In the genomic region with DNA sequence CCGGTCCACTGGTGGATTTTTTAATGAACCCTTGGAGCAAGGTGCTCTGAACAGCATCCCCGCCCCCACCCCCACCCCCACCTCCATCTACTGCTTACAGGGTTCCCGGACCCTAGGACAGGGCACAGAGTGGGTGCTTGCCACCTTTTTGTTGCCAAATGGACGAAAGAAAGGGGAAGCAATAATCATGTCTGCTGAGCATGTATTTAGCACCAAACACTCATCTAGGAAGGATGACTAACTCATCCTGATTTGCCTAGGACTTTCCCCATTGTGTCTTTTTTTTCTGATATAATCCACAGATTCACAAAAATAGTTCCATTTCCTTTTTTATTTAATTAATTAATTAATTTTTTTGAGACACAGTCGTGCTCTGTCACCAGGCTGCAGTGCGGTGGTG, we compare ENCODE assay signal across 1 cellular context.
TF ChIP-seq lines count a peak whose summit lies in the region.

No MANE protein-coding gene starts in this region.

TF ChIP-seq in endothelial cell of umbilical vein, 7 proteins besides CTCF, POLR2A, EP300 and RAD21:
- no peak for TF ChIP-seq GATA2 (IDR thresholded peaks at IDR 0.05; ENCODE audit: insufficient read depth, insufficient read length, low read depth, low read length)
- TF ChIP-seq, protein P1, sequence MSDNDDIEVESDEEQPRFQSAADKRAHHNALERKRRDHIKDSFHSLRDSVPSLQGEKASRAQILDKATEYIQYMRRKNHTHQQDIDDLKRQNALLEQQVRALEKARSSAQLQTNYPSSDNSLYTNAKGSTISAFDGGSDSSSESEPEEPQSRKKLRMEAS (IDR thresholded peaks at IDR 0.05; ENCODE audit: insufficient read depth, insufficient read length): no peak
- TF ChIP-seq EZH2 (IDR thresholded peaks at IDR 0.05; ENCODE audit: borderline replicate concordance, low read depth, low read length, severe bottlenecking): no peak
- no peak for TF ChIP-seq MYC (IDR thresholded peaks at IDR 0.05; ENCODE audit: low read depth, low read length)
- TF ChIP-seq JUN (IDR thresholded peaks at IDR 0.05; ENCODE audit: borderline replicate concordance, insufficient read depth, insufficient read length, low read depth): peak; percentile 39
- no peak for TF ChIP-seq POLR2AphosphoS5 (IDR thresholded peaks at IDR 0.05; ENCODE audit: insufficient read depth, low read depth, low read length)
- peak; percentile 52 for TF ChIP-seq FOS (IDR thresholded peaks at IDR 0.05; ENCODE audit: borderline replicate concordance, insufficient read depth, low read length)
